Comparison of ENCODE assay signal across 32 cellular contexts in genomic region chr9:6962164-6962563, GRCh38.
"Had no signal": no experiment of that assay in that cellular context is flagged by ENCODE, and none has a peak within 500 bp of the region (broad histone marks: within the 10 kb centered on the region; RNA-seq: fewer than 3 reads in every experiment).

No MANE protein-coding gene starts in this region.

- H3K4me1 ChIP-seq: adrenal gland, prostate gland, vagina had no signal

- ATAC-seq: activated CD4-positive, CD25-positive, alpha-beta regulatory T cell treated with anti-CD3 and anti-CD28 coated beads, Interleukin-2, amount 50 U/mL, for 24 hours; effector memory CD8-positive, alpha-beta T cell; esophagus mucosa; heart right ventricle; left ventricle myocardium superior; sciatic nerve; stimulated activated memory B cell treated with anti-CD40 and anti-IgM and Interleukin-4, amounts not matched to agents 10 μg/mL and 1 μg/mL and 100 μg/mL, for 72 hours; stimulated activated naive CD8-positive, alpha-beta T cell treated with anti-CD3 and anti-CD28 coated beads, Interleukin-15, amount 100 ng/mL, for 72 hours had no signal

- H3K27ac ChIP-seq: adrenal gland, cardiac muscle cell, heart right ventricle, neutrophil, prostate gland, skin epidermis, vagina had no signal

- H3K4me3 ChIP-seq: adrenal gland, cardiac muscle cell, heart right ventricle, prostate gland, skin epidermis, vagina had no signal

- H3K9me3 ChIP-seq: adrenal gland, heart right ventricle, neutrophil, prostate gland, vagina had no signal

- H3K9me3 Mint-ChIP-seq: activated CD4-positive, alpha-beta memory T cell treated with anti-CD3 and anti-CD28 coated beads for 36 hours; activated CD4-positive, alpha-beta T cell treated with anti-CD3 and anti-CD28 coated beads, Interleukin-2, amount 10 ng/mL, durations not matched to agents 24 days and 14 days; activated naive CD4-positive, alpha-beta T cell treated with anti-CD3 and anti-CD28 coated beads for 36 hours; activated naive CD8-positive, alpha-beta T cell treated with anti-CD3 and anti-CD28 coated beads for 36 hours; activated T-helper 1 cell treated with anti-CD3 and anti-CD28 coated beads, Interleukin-12 subunit alpha, Interleukin-12 subunit beta, Interleukin-2, Interleukin-4 antibody, amounts not matched to agents 30 ng/mL and 10 ng/mL and 1 ng/mL, durations not matched to agents 14 hours and 24 hours and 36 hours; effector memory CD8-positive, alpha-beta T cell; nephron progenitor cell; stimulated activated memory B cell treated with anti-CD40 and anti-IgM and Interleukin-4, amounts not matched to agents 10 μg/mL and 1 μg/mL and 100 μg/mL, for 72 hours; stimulated activated naive CD8-positive, alpha-beta T cell treated with anti-CD3 and anti-CD28 coated beads, Interleukin-15, amount 100 ng/mL, for 72 hours; type B pancreatic cell had no signal

- H3K36me3 ChIP-seq: adrenal gland, cardiac muscle cell, neutrophil, prostate gland had no signal

- H3K27ac Mint-ChIP-seq: activated CD4-positive, alpha-beta memory T cell treated with anti-CD3 and anti-CD28 coated beads for 36 hours; activated CD4-positive, alpha-beta T cell treated with anti-CD3 and anti-CD28 coated beads, Interleukin-2, amount 10 ng/mL, durations not matched to agents 24 days and 14 days; activated naive CD4-positive, alpha-beta T cell treated with anti-CD3 and anti-CD28 coated beads for 36 hours; activated naive CD8-positive, alpha-beta T cell treated with anti-CD3 and anti-CD28 coated beads for 36 hours; activated T-helper 1 cell treated with anti-CD3 and anti-CD28 coated beads, Interleukin-12 subunit alpha, Interleukin-12 subunit beta, Interleukin-2, Interleukin-4 antibody, amounts not matched to agents 30 ng/mL and 10 ng/mL and 1 ng/mL, durations not matched to agents 14 hours and 24 hours and 36 hours; effector memory CD8-positive, alpha-beta T cell; nephron progenitor cell; stimulated activated memory B cell treated with anti-CD40 and anti-IgM and Interleukin-4, amounts not matched to agents 10 μg/mL and 1 μg/mL and 100 μg/mL, for 72 hours; stimulated activated naive CD8-positive, alpha-beta T cell treated with anti-CD3 and anti-CD28 coated beads, Interleukin-15, amount 100 ng/mL, for 72 hours; type B pancreatic cell had no signal

- H3K27me3 ChIP-seq: adrenal gland, cardiac muscle cell, heart right ventricle, neutrophil, vagina had no signal

- H3K4me1 Mint-ChIP-seq: activated CD4-positive, alpha-beta T cell treated with anti-CD3 and anti-CD28 coated beads, Interleukin-2, amount 10 ng/mL, durations not matched to agents 24 days and 14 days; nephron progenitor cell had no signal

- DNase-seq: activated CD4-positive, alpha-beta memory T cell treated with anti-CD3 and anti-CD28 coated beads for 36 hours; activated CD4-positive, alpha-beta T cell treated with anti-CD3 and anti-CD28 coated beads, Interleukin-2, amount 10 ng/mL, durations not matched to agents 24 days and 14 days; activated CD8-positive, alpha-beta memory T cell treated with anti-CD3 and anti-CD28 coated beads, Interleukin-2, amount 50 U/mL, for 4 hours; activated effector memory CD4-positive, alpha-beta T cell treated with anti-CD3 and anti-CD28 coated beads, Interleukin-2, amount 50 U/mL, for 16 hours; activated naive CD4-positive, alpha-beta T cell treated with anti-CD3 and anti-CD28 coated beads for 36 hours; activated naive CD8-positive, alpha-beta T cell treated with anti-CD3 and anti-CD28 coated beads for 36 hours; activated T-cell treated with anti-CD3 and anti-CD28 coated beads, Interleukin-2, amount 50 U/mL, for 1 hour; adrenal gland; aorta; cortex of kidney; effector memory CD8-positive, alpha-beta T cell; foreskin fibroblast; heart right ventricle; islet precursor cell; left ventricle myocardium superior; nephron progenitor cell; retina; stimulated activated CD4-positive, alpha-beta T cell treated with anti-CD3 and anti-CD28 coated beads, Interleukin-4, amount 100 ng/mL, for 24 hours; stimulated activated naive CD8-positive, alpha-beta T cell treated with anti-CD3 and anti-CD28 coated beads, Interleukin-15, amount 100 ng/mL, for 72 hours; substantia nigra had no signal

- H3K27me3 Mint-ChIP-seq: activated CD4-positive, alpha-beta memory T cell treated with anti-CD3 and anti-CD28 coated beads for 36 hours; activated CD4-positive, alpha-beta T cell treated with anti-CD3 and anti-CD28 coated beads, Interleukin-2, amount 10 ng/mL, durations not matched to agents 24 days and 14 days; activated naive CD8-positive, alpha-beta T cell treated with anti-CD3 and anti-CD28 coated beads for 36 hours; brain; effector memory CD8-positive, alpha-beta T cell; stimulated activated memory B cell treated with anti-CD40 and anti-IgM and Interleukin-4, amounts not matched to agents 10 μg/mL and 1 μg/mL and 100 μg/mL, for 72 hours; stimulated activated naive CD8-positive, alpha-beta T cell treated with anti-CD3 and anti-CD28 coated beads, Interleukin-15, amount 100 ng/mL, for 72 hours; type B pancreatic cell had no signal

- H3K4me3 Mint-ChIP-seq: activated CD4-positive, alpha-beta memory T cell treated with anti-CD3 and anti-CD28 coated beads for 36 hours; activated CD4-positive, alpha-beta T cell treated with anti-CD3 and anti-CD28 coated beads, Interleukin-2, amount 10 ng/mL, durations not matched to agents 24 days and 14 days; activated naive CD4-positive, alpha-beta T cell treated with anti-CD3 and anti-CD28 coated beads for 36 hours; activated naive CD8-positive, alpha-beta T cell treated with anti-CD3 and anti-CD28 coated beads for 36 hours; activated T-helper 1 cell treated with anti-CD3 and anti-CD28 coated beads, Interleukin-12 subunit alpha, Interleukin-12 subunit beta, Interleukin-2, Interleukin-4 antibody, amounts not matched to agents 30 ng/mL and 10 ng/mL and 1 ng/mL, durations not matched to agents 14 hours and 24 hours and 36 hours; brain; effector memory CD8-positive, alpha-beta T cell; nephron progenitor cell; stimulated activated memory B cell treated with anti-CD40 and anti-IgM and Interleukin-4, amounts not matched to agents 10 μg/mL and 1 μg/mL and 100 μg/mL, for 72 hours; stimulated activated naive CD8-positive, alpha-beta T cell treated with anti-CD3 and anti-CD28 coated beads, Interleukin-15, amount 100 ng/mL, for 72 hours; type B pancreatic cell had no signal
